Comparison of ENCODE assay signal across 8 cellular contexts in genomic region chr5:96875805-96876291, GRCh38. TPM values are rescaled to one million over a fixed set of nuclear protein-coding genes. Genes with fewer than 3 reads are reported as not detected.
DNase-seq lines count a peak whose midpoint lies in the region; ATAC-seq and TF ChIP-seq lines count a peak whose summit lies in the region.

No MANE protein-coding gene starts in this region.

- H3K79me2 ChIP-seq in SU-DHL-6 (ENCODE audit: insufficient read depth, low read length), result no peaks in the 10 kb centered on the region

- peak overlapping the region; percentile 90 for H3K4me2 ChIP-seq in SU-DHL-6 (ENCODE audit: low read depth, low read length, poor library complexity, severe bottlenecking)

- H3K4me3 Mint-ChIP-seq in neural crest cell, result no peak overlapping the region

- H3K27me3 Mint-ChIP-seq in neural crest cell (ENCODE audit: low read depth), result peaks cover 2% of the 10 kb centered on the region

- peaks cover 8% of the 10 kb centered on the region; the same call in 1 of the 2 replicates for H3K36me3 ChIP-seq in SU-DHL-6 (ENCODE audit: low read length)

- TF ChIP-seq CTCF in SU-DHL-6 (IDR thresholded peaks at IDR 0.05; ENCODE audit: insufficient read depth, low read length, poor library complexity, severe bottlenecking) (no peak), coronary artery (IDR thresholded peaks at IDR 0.05) (no peak), neural crest cell (conservative IDR thresholded peaks at IDR 0.05) (no peak)

- no peaks in the 10 kb centered on the region for H3K9me3 Mint-ChIP-seq in neural crest cell

- peak overlapping the region; percentile 73 for H2AFZ ChIP-seq in SU-DHL-6 (ENCODE audit: low read depth, low read length, severe bottlenecking)

- H3K4me3 ChIP-seq in SU-DHL-6 (ENCODE audit: insufficient read depth, low read length, poor library complexity, severe bottlenecking) (peak overlapping the region; percentile 73), coronary artery (peak overlapping the region; percentile 70)

- H3K4me1 Mint-ChIP-seq in neural crest cell, result peaks cover 22% of the 10 kb centered on the region

- H3K27me3 ChIP-seq in SU-DHL-6 (ENCODE audit: low read length), result no peaks in the 10 kb centered on the region

- H3K27ac ChIP-seq in SU-DHL-6 (ENCODE audit: low read depth, low read length), result peak overlapping the region; percentile 66
- H3K27ac ChIP-seq in coronary artery, result peak overlapping the region; percentile 50 to 71

- H4K20me1 ChIP-seq in SU-DHL-6 (ENCODE audit: low read depth, low read length), result no peaks in the 10 kb centered on the region

- peak; percentile 12 for DNase-seq in EL
- DNase-seq in coronary artery (ENCODE audit: low spot score), result no peak
- DNase-seq in neural crest cell (ENCODE audit: low read depth, low spot score), result no peak
- no peak for DNase-seq in iPS-NIHi11 (ENCODE audit: low spot score)
- DNase-seq in stimulated activated CD4-positive, alpha-beta T cell treated with anti-CD3 and anti-CD28 coated beads, Interleukin-1b, Interleukin-23, amount 100 ng/mL, for 48 hours, result no peak
- DNase-seq in retina, result no peak

- H3K36me3 Mint-ChIP-seq in neural crest cell (ENCODE audit: low read depth), result no peaks in the 10 kb centered on the region

- no peaks in the 10 kb centered on the region for H3K9me3 ChIP-seq in SU-DHL-6 (ENCODE audit: insufficient read depth, low read length)

- ATAC-seq in HG02759 (IDR thresholded peaks at IDR 0.05; ENCODE audit: unreplicated experiment), result peak; percentile 14

- H3K9ac ChIP-seq in SU-DHL-6 (ENCODE audit: low read length), result peak overlapping the region; percentile 59

- H3K27ac Mint-ChIP-seq in neural crest cell (ENCODE audit: unreplicated experiment), result peak overlapping the region; percentile 15

- peaks cover 20% of the 10 kb centered on the region for H3F3A ChIP-seq in SU-DHL-6 (ENCODE audit: insufficient read depth)

- no peaks in the 10 kb centered on the region for H3K9me2 ChIP-seq in SU-DHL-6 (replicated peaks; ENCODE audit: insufficient read depth, low read length)

RNA-seq across cellular contexts. Expression of gene ERAP2, which starts 0.5 kb away (rescaled TPM):
- total RNA-seq in neural crest cell, result not detected in 2 replicates
